In the genomic region with DNA sequence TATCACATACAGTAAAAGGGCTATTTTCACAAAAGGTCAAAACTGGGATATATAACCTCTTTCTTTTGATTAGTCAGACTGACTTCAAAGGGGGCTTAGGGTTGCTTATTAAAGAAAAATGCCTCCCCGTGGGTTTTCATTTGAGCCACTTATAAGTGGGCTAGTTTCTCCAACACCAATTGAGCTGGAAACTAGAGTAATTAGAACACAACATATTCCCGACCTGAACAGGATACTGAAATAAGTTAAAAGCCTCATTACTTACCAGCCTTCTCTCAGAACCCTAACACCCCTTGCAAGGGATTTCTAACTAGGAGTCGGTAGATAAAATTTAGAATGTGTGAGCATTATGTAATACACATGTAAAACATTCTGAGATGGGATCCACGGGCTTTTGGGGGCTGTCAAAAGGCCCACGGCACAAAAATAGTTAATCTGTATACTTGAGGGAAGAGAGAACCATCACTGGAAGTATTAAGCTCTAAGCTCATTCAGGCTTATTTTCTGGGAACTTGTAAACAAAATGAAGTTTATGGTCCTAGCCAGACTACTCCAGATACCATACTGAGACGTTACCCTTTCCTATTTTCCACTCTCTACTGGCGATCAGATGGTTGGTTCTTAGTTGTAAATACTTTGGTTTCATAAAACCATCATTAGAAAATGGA, we compare ENCODE assay signal across 8 cellular contexts. TPM values are rescaled to one million over a fixed set of nuclear protein-coding genes. Genes with fewer than 3 reads are reported as not detected.
DNase-seq lines count a peak whose midpoint lies in the region; ATAC-seq and TF ChIP-seq lines count a peak whose summit lies in the region.

No MANE protein-coding gene starts in this region.

- H3K4me3 ChIP-seq in right atrium auricular region, result peak overlapping the region; percentile 64 to 66
- peak overlapping the region; percentile 50 for H3K4me3 ChIP-seq in astrocyte of the cerebellum (ENCODE audit: low read depth, low read length)

- in situ Hi-C loops in astrocyte of the cerebellum (cut with HindIII; ENCODE audit: low sequenced_read_pairs), result loop anchor here (5.0 kb wide), 1 partner anchor 37 kb away; no protein-coding TSS in a partner anchor

- peak overlapping the region; percentile 100 for H3K4me3 Mint-ChIP-seq in mesothelial cell of epicardium

- peak overlapping the region; percentile 100 for H3K27ac Mint-ChIP-seq in mesothelial cell of epicardium

- no peaks in the 10 kb centered on the region for H3K36me3 Mint-ChIP-seq in mesothelial cell of epicardium

- no peak for TF ChIP-seq CTCF in right atrium auricular region (IDR thresholded peaks at IDR 0.05)
- TF ChIP-seq CTCF in astrocyte of the cerebellum (IDR thresholded peaks at IDR 0.05; ENCODE audit: low read depth, low read length, missing control alignments), result no peak
- TF ChIP-seq CTCF in mesothelial cell of epicardium (IDR thresholded peaks at IDR 0.05; ENCODE audit: unreplicated experiment), result no peak

- DNase-seq in right atrium auricular region (ENCODE audit: low spot score) (no peak), Right ventricle myocardium superior (no peak), astrocyte of the cerebellum (ENCODE audit: low read depth) (no peak), mesothelial cell of epicardium (ENCODE audit: low spot score in 2 of 2, unreplicated experiment in 2 of 2) (no peak), EL (no peak)
- DNase-seq in stimulated activated CD4-positive, alpha-beta T cell treated with anti-CD3 and anti-CD28 coated beads, Interleukin-4, amount 100 ng/mL, for 24 hours, result no peak

- H3K9me3 Mint-ChIP-seq in mesothelial cell of epicardium, result no peaks in the 10 kb centered on the region

- no peaks in the 10 kb centered on the region for H3K9me3 ChIP-seq in right atrium auricular region

- peaks cover 49% of the 10 kb centered on the region for H3K4me1 Mint-ChIP-seq in mesothelial cell of epicardium

- no peaks in the 10 kb centered on the region for H3K36me3 ChIP-seq in right atrium auricular region

- intact Hi-C loops in Right ventricle myocardium superior (cut with DNase I), result no loop called here

- H3K4me1 ChIP-seq in right atrium auricular region, result peaks cover 0 to 59% of the 10 kb centered on the region in 2 donors

- no peaks in the 10 kb centered on the region for H3K27me3 ChIP-seq in right atrium auricular region

- peak overlapping the region; percentile 99 for H3K27ac ChIP-seq in right atrium auricular region

- no peaks in the 10 kb centered on the region for H3K27me3 Mint-ChIP-seq in mesothelial cell of epicardium (ENCODE audit: low read depth)

- ATAC-seq in Right ventricle myocardium superior (ENCODE audit: poor library complexity) (no peak), HG02763 (IDR thresholded peaks at IDR 0.05; ENCODE audit: unreplicated experiment) (no peak), GM21737 (IDR thresholded peaks at IDR 0.05; ENCODE audit: unreplicated experiment) (no peak)

RNA-seq across cellular contexts. Expression of gene KMT2E, which starts 29.3 kb away (rescaled TPM):
- total RNA-seq in right atrium auricular region (10 to 100 TPM; 51.4 to 81.3 TPM), Right ventricle myocardium superior (35.1 TPM), mesothelial cell of epicardium (102 to 109 TPM (median 109 TPM) in 3 replicates)
